Comparison of ENCODE assay signal across 8 cellular contexts in the genomic region with DNA sequence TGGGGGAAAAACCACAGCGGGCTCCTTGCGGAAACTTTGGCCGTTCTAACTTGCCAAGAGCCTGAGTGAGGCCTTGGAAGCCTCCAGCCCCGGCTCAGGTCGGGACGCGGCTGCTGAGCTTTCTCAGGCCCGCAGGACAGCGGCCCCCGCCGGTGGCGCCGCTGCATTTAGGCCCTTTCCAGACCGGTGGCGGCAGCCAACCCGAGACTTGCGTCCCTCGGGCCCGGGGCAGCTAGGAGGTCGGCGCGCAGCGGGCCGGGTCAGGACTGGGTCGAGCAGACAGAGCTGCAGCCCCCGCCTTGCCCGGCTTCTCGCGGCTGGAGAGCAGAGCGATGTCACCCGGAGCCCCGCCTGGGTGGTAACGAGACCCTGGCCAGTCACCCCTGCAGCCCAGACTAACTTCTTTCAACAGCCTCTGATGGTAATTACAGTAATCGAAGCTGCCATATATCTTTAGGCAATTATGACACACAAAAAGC. TPM values are rescaled to one million over a fixed set of nuclear protein-coding genes. Genes with fewer than 3 reads are reported as not detected.
A peak's percentile ranks its signal among the peaks of the same experiment; 100 is the strongest.
DNase-seq lines count a peak whose midpoint lies in the region; ATAC-seq, FAIRE-seq and TF ChIP-seq lines count a peak whose summit lies in the region.

No MANE protein-coding gene starts in this region.

- H3K36me3 ChIP-seq in osteoblast (ENCODE audit: insufficient read depth, low read length) (no peaks in the 10 kb centered on the region), small intestine (ENCODE audit: control insufficient read depth in 2 of 2, insufficient read depth in 2 of 2, low read length in 2 of 2) (no peaks in the 10 kb centered on the region)

- DNase-seq in COLO668 (lab: John Stamatoyannopoulos, UW; ENCODE audit: unreplicated experiment) (peak; percentile 42), NCI-H69 (lab: John Stamatoyannopoulos, UW) (peak; percentile 98), fibroblast of the aortic adventitia (ENCODE audit: low read depth) (no peak), osteoblast (ENCODE audit: insufficient read length, low spot score, missing footprints) (peak; percentile 96), small intestine (no peak)

- H3K4me2 ChIP-seq in osteoblast (ENCODE audit: insufficient read depth, low read length): peak overlapping the region; percentile 18

- H3K79me2 ChIP-seq in osteoblast (ENCODE audit: insufficient read depth, low read length): no peaks in the 10 kb centered on the region

- H2AFZ ChIP-seq in osteoblast (ENCODE audit: low read length): no peak overlapping the region

- ATAC-seq in GM21825 (IDR thresholded peaks at IDR 0.05; ENCODE audit: unreplicated experiment) (no peak), HG03280 (IDR thresholded peaks at IDR 0.05; ENCODE audit: unreplicated experiment) (no peak), GM21723 (IDR thresholded peaks at IDR 0.05; ENCODE audit: unreplicated experiment) (no peak)

- H3K4me3 ChIP-seq in fibroblast of the aortic adventitia (ENCODE audit: low read depth, low read length) (no peak overlapping the region), osteoblast (ENCODE audit: insufficient read depth, low read length) (no peak overlapping the region), small intestine (ENCODE audit: low read depth in 1 of 2, low read length in 2 of 2) (peak overlapping the region in 1 of 2 donors; percentile 37)

- H4K20me1 ChIP-seq in osteoblast (ENCODE audit: insufficient read depth, low read length): no peaks in the 10 kb centered on the region

- no peaks in the 10 kb centered on the region for H3K9me3 ChIP-seq in osteoblast (ENCODE audit: low read depth, low read length)
- H3K9me3 ChIP-seq in small intestine (ENCODE audit: control insufficient read depth, low read depth): no peaks in the 10 kb centered on the region

- FAIRE-seq in small intestine (lab: Jason Lieb, UNC): no peak

- H3K27ac ChIP-seq in osteoblast (ENCODE audit: low read depth, low read length) (no peak overlapping the region), small intestine (ENCODE audit: low read depth in 1 of 2, low read length in 1 of 2) (no peak overlapping the region)

- WGBS in small intestine, 3 donors: 1 to 3% (median 2%) methylated on average over 29 to 34 of the region's 34 CpGs

- H3K4me1 ChIP-seq in osteoblast (ENCODE audit: insufficient read depth, low read length) (no peaks in the 10 kb centered on the region), small intestine (ENCODE audit: control insufficient read depth in 2 of 2, insufficient read depth in 1 of 2, low read depth in 1 of 2, low read length in 1 of 2) (peaks cover 4 to 11% of the 10 kb centered on the region in 2 donors)

- TF ChIP-seq CTCF in fibroblast of the aortic adventitia (IDR thresholded peaks at IDR 0.05; ENCODE audit: insufficient read depth, low read length) (peak; percentile 31), osteoblast (IDR thresholded peaks at IDR 0.05; ENCODE audit: extremely low read depth, low read depth, low read length) (peak; percentile 17)

- H3K27me3 ChIP-seq in osteoblast (ENCODE audit: insufficient read depth, low read length) (peaks cover 100% of the 10 kb centered on the region), small intestine (ENCODE audit: control insufficient read depth in 2 of 2, insufficient read depth in 2 of 2, low read length in 2 of 2) (peaks cover 27 to 81% of the 10 kb centered on the region in 2 donors)

RNA-seq across cellular contexts. Expression of gene NR2E1, which starts 2.7 kb away (rescaled TPM):
- total RNA-seq in fibroblast of the aortic adventitia (ENCODE audit: low replicate concordance) (not detected in 2 replicates), osteoblast (not detected in 2 replicates)
- polyA plus RNA-seq in small intestine: not detected

Comparison
In these comparisons a context has a peak if more than half of its experiments do, and no peak if none do; other contexts are left out.
1. DNase-seq: peak in COLO668 (single experiment), NCI-H69 (single experiment) and osteoblast (single experiment); none in fibroblast of the aortic adventitia (single experiment) and small intestine (single experiment).